Comparison of ENCODE assay signal across 12 cellular contexts in genomic region chr11:205221-206001, GRCh38. TPM values are rescaled to one million over a fixed set of nuclear protein-coding genes. Genes with fewer than 3 reads are reported as not detected.
DNase-seq lines count a peak whose midpoint lies in the region; ATAC-seq and TF ChIP-seq lines count a peak whose summit lies in the region.
"Had no signal": no experiment of that assay in that cellular context is flagged by ENCODE, and none has a peak within 500 bp of the region (broad histone marks: within the 10 kb centered on the region; RNA-seq: fewer than 3 reads in every experiment).

No MANE protein-coding gene starts in this region.

- H3K4me3 ChIP-seq in AG04449 (ENCODE audit: low read depth, low read length) (peak overlapping the region; percentile 96), Karpas-422 (ENCODE audit: low read length) (peak overlapping the region; percentile 92; the same call in 1 of the 2 replicates), cardiac fibroblast (replicated peaks in 1 of 2; ENCODE audit: low read depth in 2 of 2, low read length in 2 of 2) (peak overlapping the region; percentile 8 to 97)
- H3K4me3 ChIP-seq in naive thymus-derived CD4-positive, alpha-beta T cell (ENCODE audit: low read length): no peak overlapping the region

- H2AFZ ChIP-seq in Karpas-422 (ENCODE audit: low read length): no peak overlapping the region

- CTCF ChIA-PET in AG04449 (lab: Yijun Ruan, JAX): interaction anchor here (1.0 kb wide), 1 partner anchor 236 kb away, joined by 3 read pairs; no protein-coding TSS in a partner anchor
- CTCF ChIA-PET in naive thymus-derived CD4-positive, alpha-beta T cell (lab: Charles Lee): no interaction called here

- POLR2A ChIA-PET in AG04449 (lab: Yijun Ruan, JAX): interaction anchor here (1.5 kb wide), 1 partner anchor 11 kb away, joined by 5 read pairs; no protein-coding TSS in a partner anchor
- POLR2A ChIA-PET in naive thymus-derived CD4-positive, alpha-beta T cell (lab: Charles Lee): interaction anchor here (0.7 to 5.0 kb wide), 7 partner anchors 10 to 302 kb away, joined by 3 to 83 read pairs (median 18); partner anchors contain the start of genes PSMD13, RNH1, SIGIRR and SIRT3

- H3K36me3 ChIP-seq in Karpas-422 (ENCODE audit: insufficient read depth, low read length): peaks cover 9% of the 10 kb centered on the region
- H3K36me3 ChIP-seq in naive thymus-derived CD4-positive, alpha-beta T cell (ENCODE audit: control insufficient read depth in 2 of 3, insufficient read depth in 3 of 3, low read length in 3 of 3): peaks cover 8 to 43% (median 14%) of the 10 kb centered on the region in 3 experiments

- peaks cover 27% of the 10 kb centered on the region for H4K20me1 ChIP-seq in Karpas-422 (ENCODE audit: insufficient read depth, low read depth, low read length)

- ATAC-seq in naive thymus-derived CD4-positive, alpha-beta T cell: no peak
- no peak for ATAC-seq in GM18907 (IDR thresholded peaks at IDR 0.05; ENCODE audit: unreplicated experiment)
- ATAC-seq in HG02571 (IDR thresholded peaks at IDR 0.05; ENCODE audit: unreplicated experiment): no peak

- peak overlapping the region; percentile 86 for H3K4me2 ChIP-seq in Karpas-422 (ENCODE audit: low read depth, low read length, poor library complexity, severe bottlenecking)

- no peaks in the 10 kb centered on the region for H3K27me3 Mint-ChIP-seq in naive thymus-derived CD4-positive, alpha-beta T cell

- no peak overlapping the region for H3K27ac ChIP-seq in Karpas-422 (ENCODE audit: low read length)
- peak overlapping the region; percentile 93 for H3K27ac ChIP-seq in naive thymus-derived CD4-positive, alpha-beta T cell (ENCODE audit: low read depth, low read length)

- no peaks in the 10 kb centered on the region for H3K9me3 ChIP-seq in Karpas-422 (ENCODE audit: low read length)
- no peaks in the 10 kb centered on the region for H3K9me3 ChIP-seq in naive thymus-derived CD4-positive, alpha-beta T cell (ENCODE audit: control insufficient read depth in 2 of 3, low read length in 3 of 3)

- intact Hi-C loops in naive thymus-derived CD4-positive, alpha-beta T cell (cut with micrococcal nuclease): loop anchor here (2.0 to 5.0 kb wide), 5 partner anchors 75 to 371 kb away; partner anchors contain the start of genes PGGHG (in 1 of the 2), PHRF1 (in 1 of the 2) and SIGIRR (in 1 of the 2)

- no peaks in the 10 kb centered on the region for H3K9me2 ChIP-seq in Karpas-422 (replicated peaks; ENCODE audit: insufficient read depth, low read length)

- peaks cover 26 to 77% (median 59%) of the 10 kb centered on the region in 7 donors for H3K4me1 Mint-ChIP-seq in naive thymus-derived CD4-positive, alpha-beta T cell

- peak overlapping the region in 5 of 9 donors; percentile 12 to 100 (median 99) for H3K27ac Mint-ChIP-seq in naive thymus-derived CD4-positive, alpha-beta T cell

- DNase-seq in AG04449 (ENCODE audit: low read depth, low spot score): no peak
- DNase-seq in Karpas-422: no peak
- DNase-seq in cardiac fibroblast (ENCODE audit: low read depth in 2 of 2): no peak
- DNase-seq in naive thymus-derived CD4-positive, alpha-beta T cell: peak in 2 of 9 donors; percentile 8 to 20
- no peak for DNase-seq in DMS53 treated with DMSO at 0.1 percent for 48 hours (lab: John Stamatoyannopoulos, UW; ENCODE audit: unreplicated experiment)
- no peak for DNase-seq in A172 (ENCODE audit: low spot score)
- DNase-seq: GDM1, nucleus accumbens had no signal

- peaks cover 22% of the 10 kb centered on the region for H3K4me1 ChIP-seq in Karpas-422 (ENCODE audit: low read length)
- peaks cover 28 to 63% of the 10 kb centered on the region in 2 donors for H3K4me1 ChIP-seq in naive thymus-derived CD4-positive, alpha-beta T cell (ENCODE audit: control insufficient read depth in 2 of 2, insufficient read depth in 2 of 2, low read length in 2 of 2)

- H3K9me3 Mint-ChIP-seq in naive thymus-derived CD4-positive, alpha-beta T cell: peaks cover 0 to 4% (median 0%) of the 10 kb centered on the region in 11 donors

- peak overlapping the region; percentile 57 to 100 (median 95) for H3K4me3 Mint-ChIP-seq in naive thymus-derived CD4-positive, alpha-beta T cell

- peaks cover 0 to 26% (median 10%) of the 10 kb centered on the region in 5 donors for H3K36me3 Mint-ChIP-seq in naive thymus-derived CD4-positive, alpha-beta T cell

- H3K9ac ChIP-seq in Karpas-422 (ENCODE audit: low read length): peak overlapping the region; percentile 97

- no peak for TF ChIP-seq CTCF in AG04449 (IDR thresholded peaks at IDR 0.05; ENCODE audit: insufficient read depth, low read length, missing control alignments)
- no peak for TF ChIP-seq CTCF in cardiac fibroblast (IDR thresholded peaks at IDR 0.05; ENCODE audit: low read depth, low read length)

- H3K79me2 ChIP-seq in Karpas-422 (ENCODE audit: low read length): peaks cover 41% of the 10 kb centered on the region

- H3K27me3 ChIP-seq in Karpas-422 (ENCODE audit: low read length): no peaks in the 10 kb centered on the region
- H3K27me3 ChIP-seq in naive thymus-derived CD4-positive, alpha-beta T cell (ENCODE audit: control insufficient read depth in 2 of 2, insufficient read depth in 2 of 2, low read length in 2 of 2): no peaks in the 10 kb centered on the region

RNA-seq across cellular contexts. Expression of gene BET1L, which starts 1.8 kb away (rescaled TPM):
- total RNA-seq in Karpas-422 (2014; rRNA removed; shearing (Covaris generic); ENCODE audit: low replicate concordance): 16.8 TPM in 2 replicates
- 100 to 1,000 TPM in 2 of 5 experiments, 10 to 100 TPM in 3; 47.1 to 125 (median 63.2) TPM for total RNA-seq in naive thymus-derived CD4-positive, alpha-beta T cell
- polyA plus RNA-seq in naive thymus-derived CD4-positive, alpha-beta T cell: 100 to 1,000 TPM in 1 of 2 donors, 10 to 100 TPM in 1; 89.3 to 111 TPM
- 11.9 and 29.8 TPM in 2 replicates for total RNA-seq in A172 (2014; rRNA removed; shearing (Covaris generic))

RNA-seq across cellular contexts. Expression of gene RIC8A, which starts 2.1 kb away (rescaled TPM):
- 56.2 and 86.1 TPM in 2 replicates for total RNA-seq in Karpas-422 (2014; rRNA removed; shearing (Covaris generic); ENCODE audit: low replicate concordance)
- 100 to 1,000 TPM in 1 of 5 experiments, 10 to 100 TPM in 4; 74.4 to 119 (median 92.0) TPM for total RNA-seq in naive thymus-derived CD4-positive, alpha-beta T cell
- 10 to 100 TPM; 77.2 to 94.3 TPM for polyA plus RNA-seq in naive thymus-derived CD4-positive, alpha-beta T cell
- total RNA-seq in A172 (2014; rRNA removed; shearing (Covaris generic)): 276 and 287 TPM in 2 replicates

RNA-seq across cellular contexts. Expression of gene SCGB1C1, which starts 12.5 kb away (rescaled TPM):
- not detected in 2 replicates for total RNA-seq in Karpas-422 (2014; rRNA removed; shearing (Covaris generic); ENCODE audit: low replicate concordance)
- not detected for total RNA-seq in naive thymus-derived CD4-positive, alpha-beta T cell
- not detected for polyA plus RNA-seq in naive thymus-derived CD4-positive, alpha-beta T cell
- total RNA-seq in A172 (2014; rRNA removed; shearing (Covaris generic)): not detected in 2 replicates
- total RNA-seq: M059J, temporal lobe had no signal

RNA-seq across cellular contexts. Expression of gene SIRT3, which starts 30.7 kb away (rescaled TPM):
- 13.6 and 17.2 TPM in 2 replicates for total RNA-seq in Karpas-422 (2014; rRNA removed; shearing (Covaris generic); ENCODE audit: low replicate concordance)
- total RNA-seq in naive thymus-derived CD4-positive, alpha-beta T cell: 10 to 100 TPM; 19.0 to 34.8 (median 25.6) TPM
- polyA plus RNA-seq in naive thymus-derived CD4-positive, alpha-beta T cell: 10 to 100 TPM in 1 of 2 donors, 1 to 10 TPM in 1; 9.9 to 18.9 TPM
- 17.5 and 19.7 TPM in 2 replicates for total RNA-seq in A172 (2014; rRNA removed; shearing (Covaris generic))

RNA-seq across cellular contexts. Expression of gene PSMD13, which starts 31.4 kb away (rescaled TPM):
- total RNA-seq in Karpas-422 (2014; rRNA removed; shearing (Covaris generic); ENCODE audit: low replicate concordance): 86.7 and 92.7 TPM in 2 replicates
- 100 to 1,000 TPM in 1 of 5 experiments, 10 to 100 TPM in 4; 64.3 to 172 (median 86.9) TPM for total RNA-seq in naive thymus-derived CD4-positive, alpha-beta T cell
- polyA plus RNA-seq in naive thymus-derived CD4-positive, alpha-beta T cell: 100 to 1,000 TPM; 186 to 215 TPM
- 279 and 376 TPM in 2 replicates for total RNA-seq in A172 (2014; rRNA removed; shearing (Covaris generic))
